ENCODE assay signal across 13 cellular contexts in the genomic region with DNA sequence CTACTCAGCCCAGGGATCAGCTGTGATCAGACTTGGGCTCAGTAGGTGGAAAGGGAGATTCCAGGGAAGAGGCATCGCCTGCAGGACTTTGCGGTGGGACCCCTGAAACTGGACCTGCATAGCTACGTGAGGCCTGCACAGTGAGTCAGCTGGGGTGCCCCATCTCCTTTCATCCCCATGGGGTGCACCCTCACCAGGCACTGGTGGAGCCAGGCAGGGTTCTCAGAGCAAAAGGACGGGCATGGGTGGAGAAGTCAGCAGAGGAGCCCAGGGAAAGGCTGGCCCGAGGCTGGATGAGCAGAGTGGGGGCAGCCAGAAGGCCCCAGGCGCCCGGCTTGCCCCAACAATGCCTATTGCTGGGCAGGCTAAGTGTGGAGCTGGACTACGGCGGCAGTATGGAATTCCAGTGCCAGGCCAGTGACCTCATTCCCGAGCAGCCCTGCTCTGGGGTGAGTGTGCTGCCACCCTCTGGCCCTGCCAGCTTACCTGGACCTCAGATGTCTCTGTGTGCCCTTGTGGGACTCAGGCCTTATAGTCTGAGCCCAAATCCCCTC. TPM values are rescaled to one million over a fixed set of nuclear protein-coding genes. Genes with fewer than 3 reads are reported as not detected.
A peak's percentile ranks its signal among the peaks of the same experiment; 100 is the strongest.
DNase-seq lines count a peak whose midpoint lies in the region; TF ChIP-seq lines count a peak whose summit lies in the region.
"Had no signal": no experiment of that assay in that cellular context is flagged by ENCODE, and none has a peak within 500 bp of the region (broad histone marks: within the 10 kb centered on the region; RNA-seq: fewer than 3 reads in every experiment).

No MANE protein-coding gene starts in this region.

- H3K36me3 ChIP-seq in sigmoid colon: peaks cover 0 to 28% (median 4%) of the 10 kb centered on the region in 4 donors

- H3K27me3 ChIP-seq in sigmoid colon: no peaks in the 10 kb centered on the region
- H3K27me3 ChIP-seq: SJSA1, thyroid gland had no signal

- no peak for TF ChIP-seq POLR2A in sigmoid colon (IDR thresholded peaks at IDR 0.05)

- peaks cover 0 to 7% (median 3%) of the 10 kb centered on the region in 4 donors for H3K4me1 ChIP-seq in sigmoid colon
- H3K4me1 ChIP-seq: SJSA1, thyroid gland had no signal

- TF ChIP-seq CTCF in sigmoid colon (IDR thresholded peaks at IDR 0.05) (no peak), GM10266 (IDR thresholded peaks at IDR 0.05; ENCODE audit: control insufficient read depth, insufficient read depth, low read depth, missing control alignments) (no peak)

- TF ChIP-seq EP300 in sigmoid colon (IDR thresholded peaks at IDR 0.05): no peak

- intact Hi-C loops in sigmoid colon (cut with DNase I): loop anchor here (10.0 kb wide), 1 partner anchor 358 kb away; no protein-coding TSS in a partner anchor

- no peaks in the 10 kb centered on the region for H3K9me3 ChIP-seq in sigmoid colon
- H3K9me3 ChIP-seq: SJSA1, thyroid gland had no signal

- WGBS in sigmoid colon, 2 donors: 75 to 86% methylated on average over 10 of the region's 10 CpGs

- no peak overlapping the region for H3K27ac ChIP-seq in sigmoid colon
- H3K27ac ChIP-seq: SJSA1, thyroid gland had no signal

- peak; percentile 6 for DNase-seq in DMS53 (lab: John Stamatoyannopoulos, UW)
- no peak for DNase-seq in DMS53 treated with DMSO at 0.1 percent for 48 hours (lab: John Stamatoyannopoulos, UW; ENCODE audit: unreplicated experiment)
- DNase-seq in astrocyte of the hippocampus (ENCODE audit: low read depth, low spot score): peak; percentile 26
- peak; percentile 71 for DNase-seq in kidney tubule cell (ENCODE audit: low spot score)
- peak; percentile 64 for DNase-seq in sigmoid colon
- DNase-seq in stimulated activated CD4-positive, alpha-beta T cell treated with anti-CD3 and anti-CD28 coated beads, Interleukin-4, amount 100 ng/mL, for 1 hour: no peak
- no peak for DNase-seq in NCI-H226
- no peak for DNase-seq in GM10266 (ENCODE audit: extremely low spot score)
- DNase-seq: amniotic stem cell, NCI-H187 treated with DMSO at 0.1 percent for 48 hours, NCI-H774 had no signal

- no peak overlapping the region for H3K4me3 ChIP-seq in sigmoid colon
- H3K4me3 ChIP-seq: SJSA1, thyroid gland had no signal

RNA-seq across cellular contexts. Expression of a gene that starts 19.7 kb away (rescaled TPM):
- 10 to 100 TPM; 42.6 to 53.2 (median 47.6) TPM for total RNA-seq in sigmoid colon
- polyA plus RNA-seq in sigmoid colon: 100 to 1,000 TPM; 102 to 258 (median 131) TPM

RNA-seq across cellular contexts. Expression of a gene that starts 21.2 kb away (rescaled TPM):
- 10 to 100 TPM; 27.8 to 39.7 (median 33.4) TPM for total RNA-seq in sigmoid colon
- polyA plus RNA-seq in sigmoid colon: 10 to 100 TPM; 48.6 to 74.0 (median 58.4) TPM

RNA-seq across cellular contexts. Expression of a gene that starts 48.1 kb away (rescaled TPM):
- total RNA-seq in sigmoid colon: 10 to 100 TPM; 21.8 to 28.8 (median 26.2) TPM
- 10 to 100 TPM; 13.8 to 22.9 (median 22.8) TPM for polyA plus RNA-seq in sigmoid colon

Comparison
In these comparisons a context has a peak if more than half of its experiments do, and no peak if none do; other contexts are left out.
1. DNase-seq: peak in DMS53 (single experiment), astrocyte of the hippocampus (single experiment), kidney tubule cell (single experiment) and sigmoid colon (single experiment); none in DMS53 treated with DMSO at 0.1 percent for 48 hours (single experiment), stimulated activated CD4-positive, alpha-beta T cell treated with anti-CD3 and anti-CD28 coated beads, Interleukin-4, amount 100 ng/mL, for 1 hour (single experiment), NCI-H226 (single experiment) and GM10266 (single experiment).